Comparison of ENCODE assay signal across 8 cellular contexts in genomic region chr12:75208851-75209781, GRCh38. TPM values are rescaled to one million over a fixed set of nuclear protein-coding genes. Genes with fewer than 3 reads are reported as not detected.
DNase-seq lines count a peak whose midpoint lies in the region; ATAC-seq, FAIRE-seq and TF ChIP-seq lines count a peak whose summit lies in the region.

No MANE protein-coding gene starts in this region.

- H3K4me2 ChIP-seq in astrocyte (ENCODE audit: low read length) (peak overlapping the region; percentile 86), HepG2 (ENCODE audit: low read depth, low read length) (no peak overlapping the region)

- no peak for TF ChIP-seq RAD21 in HepG2 (CRISPR knock-in tag; IDR thresholded peaks at IDR 0.05)

- H3K9ac ChIP-seq in HUES64 (ENCODE audit: low read depth, low read length) (no peak overlapping the region), astrocyte (ENCODE audit: low read length) (no peak overlapping the region), HepG2 (ENCODE audit: insufficient read depth, low read depth, low read length) (no peak overlapping the region)

- H3K9me3 ChIP-seq in HUES64 (ENCODE audit: insufficient read depth, low read depth, low read length) (no peaks in the 10 kb centered on the region), astrocyte (ENCODE audit: insufficient read depth, low read depth, low read length) (peaks cover 3% of the 10 kb centered on the region), HepG2 (ENCODE audit: low read length) (no peaks in the 10 kb centered on the region)

- peak; percentile 27 for DNase-seq in AG08395 (ENCODE audit: low spot score)
- DNase-seq in astrocyte (ENCODE audit: low read depth), result peak; percentile 34
- no peak for DNase-seq in HepG2 (ENCODE audit: low spot score)
- DNase-seq in NCI-H1436 treated with DMSO at 0.1 percent for 48 hours (lab: John Stamatoyannopoulos, UW), result no peak
- DNase-seq in natural killer cell treated with Interleukin-12 subunit alpha and Interleukin-12 subunit beta and Interleukin-15 and Interleukin-18, amount 100 ng/mL, for 72 hours (ENCODE audit: low spot score), result no peak
- no peak for DNase-seq in SW480 (ENCODE audit: low spot score)

- H2AFZ ChIP-seq in astrocyte (ENCODE audit: low read depth, low read length) (peak overlapping the region; percentile 66), HepG2 (ENCODE audit: low read length) (no peak overlapping the region)

- intact Hi-C loops in HepG2 (cut with micrococcal nuclease; ENCODE audit: unreplicated experiment), result no loop called here

- no peak overlapping the region for H3K27ac Mint-ChIP-seq in astrocyte (ENCODE audit: unreplicated experiment)
- H3K27ac Mint-ChIP-seq in natural killer cell treated with Interleukin-12 subunit alpha and Interleukin-12 subunit beta and Interleukin-15 and Interleukin-18, amount 100 ng/mL, for 72 hours, result no peak overlapping the region

- WGBS in HUES64, result 2% methylated on average over 45 of the region's 49 CpGs
- 34% methylated on average over 20 of the region's 49 CpGs for WGBS in HepG2 (ENCODE audit: low lambda C conversion rate)

- H3K27ac ChIP-seq in HUES64 (ENCODE audit: low read depth, low read length), result no peak overlapping the region
- no peak overlapping the region for H3K27ac ChIP-seq in astrocyte (ENCODE audit: low read depth, low read length)
- no peak overlapping the region for H3K27ac ChIP-seq in HepG2 (ENCODE audit: extremely low read length, insufficient read depth, low read length)

- H4K20me1 ChIP-seq in astrocyte (ENCODE audit: insufficient read depth, low read length), result no peaks in the 10 kb centered on the region
- H4K20me1 ChIP-seq in HepG2 (ENCODE audit: insufficient read depth, low read length), result no peaks in the 10 kb centered on the region

- no peak for FAIRE-seq in astrocyte (lab: Jason Lieb, UNC)
- no peak for FAIRE-seq in HepG2 (lab: Jason Lieb, UNC)

- TF ChIP-seq EP300 in HepG2 (IDR thresholded peaks at IDR 0.05; ENCODE audit: low read depth in 2 of 2, low read length in 2 of 2) (no peak), HepG2 (CRISPR knock-in tag; IDR thresholded peaks at IDR 0.05; ENCODE audit: borderline replicate concordance) (no peak)

- H3K4me3 Mint-ChIP-seq in astrocyte (ENCODE audit: unreplicated experiment), result no peak overlapping the region
- H3K4me3 Mint-ChIP-seq in natural killer cell treated with Interleukin-12 subunit alpha and Interleukin-12 subunit beta and Interleukin-15 and Interleukin-18, amount 100 ng/mL, for 72 hours, result no peak overlapping the region

- ATAC-seq in HepG2, result no peak; the same call in 2 of the 3 replicates
- ATAC-seq in HG02938 (IDR thresholded peaks at IDR 0.05; ENCODE audit: unreplicated experiment), result no peak
- no peak for ATAC-seq in natural killer cell treated with Interleukin-12 subunit alpha and Interleukin-12 subunit beta and Interleukin-15 and Interleukin-18, amount 100 ng/mL, for 72 hours

- H3K4me3 ChIP-seq in HUES64 (ENCODE audit: low read length) (peak overlapping the region; percentile 54), astrocyte (ENCODE audit: insufficient read depth, low read depth, low read length) (peak overlapping the region; percentile 50), HepG2 (replicated peaks in 1 of 3; ENCODE audit: insufficient read depth in 1 of 3, low read depth in 2 of 3, low read length in 3 of 3) (no peak overlapping the region)

- TF ChIP-seq CTCF in astrocyte (IDR thresholded peaks at IDR 0.05; ENCODE audit: insufficient read depth, low read depth, low read length) (no peak), HepG2 (CRISPR knock-in tag; IDR thresholded peaks at IDR 0.05) (no peak)

- H3K36me3 ChIP-seq in HUES64 (ENCODE audit: insufficient read depth, low read length) (no peaks in the 10 kb centered on the region), astrocyte (ENCODE audit: insufficient read depth, low read length) (no peaks in the 10 kb centered on the region), HepG2 (replicated peaks in 1 of 2; ENCODE audit: control insufficient read depth in 1 of 2, insufficient read depth in 2 of 2, low read length in 2 of 2) (no peaks in the 10 kb centered on the region)

- H3K79me2 ChIP-seq in astrocyte (ENCODE audit: insufficient read depth, low read length), result no peaks in the 10 kb centered on the region
- no peaks in the 10 kb centered on the region for H3K79me2 ChIP-seq in HepG2 (ENCODE audit: insufficient read depth, low read length)

- BruUV-seq in HepG2 (replicated peaks; lab: Mats Ljungman, UMichigan), result no TSS peak

- H3K27me3 ChIP-seq in HUES64 (ENCODE audit: insufficient read depth, low read length) (peaks cover 63% of the 10 kb centered on the region), astrocyte (ENCODE audit: insufficient read depth, low read length) (peaks cover 35% of the 10 kb centered on the region), HepG2 (ENCODE audit: control insufficient read depth in 1 of 2, insufficient read depth in 2 of 2, low read length in 2 of 2) (peaks cover 8 to 16% of the 10 kb centered on the region in 2 experiments; a peak in 3 of 5 replicates)

- peaks cover 3% of the 10 kb centered on the region for H3K36me3 Mint-ChIP-seq in astrocyte (ENCODE audit: low read depth, unreplicated experiment)
- H3K36me3 Mint-ChIP-seq in natural killer cell treated with Interleukin-12 subunit alpha and Interleukin-12 subunit beta and Interleukin-15 and Interleukin-18, amount 100 ng/mL, for 72 hours, result peaks cover 9% of the 10 kb centered on the region

- POLR2A ChIA-PET in HepG2 (lab: Yijun Ruan, JAX), result no interaction called here

- peaks cover 43% of the 10 kb centered on the region for H3K27me3 Mint-ChIP-seq in astrocyte (ENCODE audit: low read depth, unreplicated experiment)
- peaks cover 23 to 35% of the 10 kb centered on the region in 2 donors for H3K27me3 Mint-ChIP-seq in natural killer cell treated with Interleukin-12 subunit alpha and Interleukin-12 subunit beta and Interleukin-15 and Interleukin-18, amount 100 ng/mL, for 72 hours

- peaks cover 5% of the 10 kb centered on the region; the same call in 1 of the 2 replicates for H3K4me1 ChIP-seq in HUES64 (ENCODE audit: insufficient read depth, low read length)
- no peaks in the 10 kb centered on the region for H3K4me1 ChIP-seq in astrocyte (ENCODE audit: insufficient read depth, low read length)
- H3K4me1 ChIP-seq in HepG2 (ENCODE audit: insufficient read depth, low read length), result no peaks in the 10 kb centered on the region

- H3K4me1 Mint-ChIP-seq in astrocyte (ENCODE audit: low read depth, unreplicated experiment), result peaks cover 9% of the 10 kb centered on the region
- peaks cover 0 to 4% of the 10 kb centered on the region in 2 donors for H3K4me1 Mint-ChIP-seq in natural killer cell treated with Interleukin-12 subunit alpha and Interleukin-12 subunit beta and Interleukin-15 and Interleukin-18, amount 100 ng/mL, for 72 hours (ENCODE audit: low read depth in 2 of 2)

- H3K9me3 Mint-ChIP-seq in astrocyte (ENCODE audit: unreplicated experiment), result peaks cover 11% of the 10 kb centered on the region
- peaks cover 13% of the 10 kb centered on the region for H3K9me3 Mint-ChIP-seq in natural killer cell treated with Interleukin-12 subunit alpha and Interleukin-12 subunit beta and Interleukin-15 and Interleukin-18, amount 100 ng/mL, for 72 hours

- in situ Hi-C loops in HepG2 (cut with HindIII; ENCODE audit: extremely low pct_ligation_motif_present, low pct_unique_long_range_greater_than_20kb), result no loop called here

- CTCF ChIA-PET in HepG2 (lab: Yijun Ruan, JAX; ENCODE audit: low intra/inter-chr PET ratio, low total read pairs), result no interaction called here

- no peak for TF ChIP-seq POLR2A in HepG2 (IDR thresholded peaks at IDR 0.05; ENCODE audit: insufficient read depth in 1 of 2, low read depth in 2 of 2, low read length in 2 of 2)

TF ChIP-seq in HepG2, 621 proteins besides CTCF, POLR2A, EP300 and RAD21 (continues in another document):
- TF ChIP-seq MIER2 (CRISPR knock-in tag; IDR thresholded peaks at IDR 0.05), result peak; percentile 89
- TF ChIP-seq ZSCAN20 (CRISPR knock-in tag; IDR thresholded peaks at IDR 0.05; ENCODE audit: borderline replicate concordance), result no peak

RNA-seq across cellular contexts. Expression of gene KCNC2, which starts 0.5 kb away (rescaled TPM):
- not detected for polyA plus RNA-seq in HUES64 (2013, experiment 1 of 2)
- polyA plus RNA-seq in HUES64 (2013, experiment 2 of 2), result not detected
- total RNA-seq in astrocyte (not detected in 2 replicates), HepG2 (2016; rRNA removed; fragmentation: Illumina TruSeq; extraction: Trizol) (not detected in 2 replicates)
- not detected in 2 replicates for total RNA-seq in HepG2 (2016; cell fraction: cytosol; rRNA removed; fragmentation: Illumina TruSeq; extraction: Trizol; ENCODE audit: low read depth)
- not detected in 2 replicates for total RNA-seq in HepG2 (2016; cell fraction: insoluble cytoplasmic fraction; rRNA removed; fragmentation: Illumina TruSeq; extraction: Trizol)
- total RNA-seq in HepG2 (2016; cell fraction: membrane; rRNA removed; fragmentation: Illumina TruSeq; extraction: Trizol), result not detected in 2 replicates
- total RNA-seq in HepG2 (2016; cell fraction: nucleus; rRNA removed; fragmentation: Illumina TruSeq; extraction: Trizol), result not detected in 2 replicates
- polyA plus RNA-seq in HepG2 (2011; rRNA removed), result not detected in 2 replicates
- polyA plus RNA-seq in HepG2 (2011; cell fraction: cytosol; rRNA removed), result not detected in 2 replicates
- not detected in 2 replicates for polyA plus RNA-seq in HepG2 (2011; cell fraction: nucleus; rRNA removed)
- polyA plus RNA-seq in HepG2 (2012), result not detected in 2 replicates
- not detected in 2 replicates for polyA plus RNA-seq in HepG2 (2016; cell fraction: cytosol; fragmentation: Illumina TruSeq; extraction: Trizol; ENCODE audit: low read depth)
- not detected in 2 replicates for polyA plus RNA-seq in HepG2 (2016; cell fraction: insoluble cytoplasmic fraction; fragmentation: Illumina TruSeq; extraction: Trizol; ENCODE audit: low read depth)
- not detected in 2 replicates for polyA plus RNA-seq in HepG2 (2016; cell fraction: membrane; fragmentation: Illumina TruSeq; extraction: Trizol; ENCODE audit: low read depth)
- polyA plus RNA-seq in HepG2 (2016; cell fraction: nucleus; fragmentation: Illumina TruSeq; extraction: Trizol; ENCODE audit: insufficient read depth, low read depth), result not detected in 2 replicates
- polyA minus RNA-seq in HepG2 (2011; rRNA and poly(A)+ RNA removed; ENCODE audit: low replicate concordance), result not detected in 2 replicates
- not detected in 2 replicates for polyA minus RNA-seq in HepG2 (2011; cell fraction: cytosol; rRNA and poly(A)+ RNA removed)
- not detected in 2 replicates for polyA minus RNA-seq in HepG2 (2011; cell fraction: nucleus; rRNA and poly(A)+ RNA removed)
- total RNA-seq in natural killer cell treated with Interleukin-12 subunit alpha and Interleukin-12 subunit beta and Interleukin-15 and Interleukin-18, amount 100 ng/mL, for 72 hours, result not detected

Comparison
In these comparisons a context has a peak if more than half of its experiments do, and no peak if none do; other contexts are left out.
1. DNase-seq: peak in AG08395 (single experiment) and astrocyte (single experiment); none in HepG2 (single experiment), NCI-H1436 treated with DMSO at 0.1 percent for 48 hours (single experiment), natural killer cell treated with Interleukin-12 subunit alpha and Interleukin-12 subunit beta and Interleukin-15 and Interleukin-18, amount 100 ng/mL, for 72 hours (single experiment) and SW480 (single experiment).
2. H3K4me3 ChIP-seq: peak in HUES64 (single experiment) and astrocyte (single experiment); none in HepG2 (0 of 3).